Comparison of ENCODE assay signal across 1 cellular context in genomic region chr10:78550716-78551115, GRCh38.
TF ChIP-seq lines count a peak whose summit lies in the region.

No MANE protein-coding gene starts in this region.

TF ChIP-seq in HepG2, 621 proteins besides CTCF, POLR2A, EP300 and RAD21 (continued from another document and continues in another):
- TF ChIP-seq KAT8 (CRISPR knock-in tag; IDR thresholded peaks at IDR 0.05) = peak; percentile 36; the same call in 1 of the 2 replicates
- TF ChIP-seq, protein P1, sequence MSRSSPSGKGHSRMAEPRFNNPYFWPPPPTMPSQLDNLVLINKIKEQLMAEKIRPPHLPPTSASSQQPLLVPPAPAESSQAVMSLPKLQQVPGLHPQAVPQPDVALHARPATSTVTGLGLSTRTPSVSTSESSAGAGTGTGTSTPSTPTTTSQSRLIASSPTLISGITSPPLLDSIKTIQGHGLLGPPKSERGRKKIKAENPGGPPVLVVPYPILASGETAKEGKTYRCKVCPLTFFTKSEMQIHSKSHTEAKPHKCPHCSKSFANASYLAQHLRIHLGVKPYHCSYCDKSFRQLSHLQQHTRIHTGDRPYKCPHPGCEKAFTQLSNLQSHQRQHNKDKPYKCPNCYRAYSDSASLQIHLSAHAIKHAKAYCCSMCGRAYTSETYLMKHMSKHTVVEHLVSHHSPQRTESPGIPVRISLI (CRISPR knock-in tag; IDR thresholded peaks at IDR 0.05; ENCODE audit: borderline replicate concordance) = no peak
- TF ChIP-seq, protein P2, sequence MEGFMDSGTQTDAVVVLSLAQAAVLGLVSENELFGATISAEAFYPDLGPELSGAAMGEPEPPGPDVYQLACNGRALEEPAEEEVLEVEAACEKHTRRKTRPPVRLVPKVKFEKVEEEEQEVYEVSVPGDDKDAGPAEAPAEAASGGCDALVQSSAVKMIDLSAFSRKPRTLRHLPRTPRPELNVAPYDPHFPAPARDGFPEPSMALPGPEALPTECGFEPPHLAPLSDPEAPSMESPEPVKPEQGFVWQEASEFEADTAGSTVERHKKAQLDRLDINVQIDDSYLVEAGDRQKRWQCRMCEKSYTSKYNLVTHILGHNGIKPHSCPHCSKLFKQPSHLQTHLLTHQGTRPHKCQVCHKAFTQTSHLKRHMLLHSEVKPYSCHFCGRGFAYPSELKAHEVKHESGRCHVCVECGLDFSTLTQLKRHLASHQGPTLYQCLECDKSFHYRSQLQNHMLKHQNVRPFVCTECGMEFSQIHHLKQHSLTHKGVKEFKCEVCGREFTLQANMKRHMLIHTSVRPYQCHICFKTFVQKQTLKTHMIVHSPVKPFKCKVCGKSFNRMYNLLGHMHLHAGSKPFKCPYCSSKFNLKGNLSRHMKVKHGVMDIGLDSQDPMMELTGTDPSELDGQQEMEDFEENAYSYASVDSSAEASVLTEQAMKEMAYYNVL (CRISPR knock-in tag; IDR thresholded peaks at IDR 0.05; ENCODE audit: borderline replicate concordance) = no peak; the same call in 1 of the 2 replicates
- peak; percentile 89; the same call in 1 of the 2 replicates for TF ChIP-seq ZNF616 (CRISPR knock-in tag; IDR thresholded peaks at IDR 0.05; ENCODE audit: low read depth)
- TF ChIP-seq HMG20B (CRISPR knock-in tag; conservative IDR thresholded peaks at IDR 0.05) = no peak
- TF ChIP-seq ZBTB44 (CRISPR knock-in tag; IDR thresholded peaks at IDR 0.05) = no peak
- TF ChIP-seq ZNF468 (CRISPR knock-in tag; IDR thresholded peaks at IDR 0.05) = no peak
- no peak for TF ChIP-seq ZBTB26 (CRISPR knock-in tag; IDR thresholded peaks at IDR 0.05; ENCODE audit: borderline replicate concordance)
- no peak for TF ChIP-seq NR2F6 (IDR thresholded peaks at IDR 0.05)
- TF ChIP-seq NR2F6 (CRISPR knock-in tag; IDR thresholded peaks at IDR 0.05) = peak; percentile 84
- TF ChIP-seq TMF1 (CRISPR knock-in tag; IDR thresholded peaks at IDR 0.05; ENCODE audit: low read depth) = no peak
- TF ChIP-seq PITX1 (CRISPR knock-in tag; IDR thresholded peaks at IDR 0.05) = peak; percentile 84
- TF ChIP-seq ZNF678 (CRISPR knock-in tag; IDR thresholded peaks at IDR 0.05) = no peak; the same call in 1 of the 2 replicates
- TF ChIP-seq, protein P3, sequence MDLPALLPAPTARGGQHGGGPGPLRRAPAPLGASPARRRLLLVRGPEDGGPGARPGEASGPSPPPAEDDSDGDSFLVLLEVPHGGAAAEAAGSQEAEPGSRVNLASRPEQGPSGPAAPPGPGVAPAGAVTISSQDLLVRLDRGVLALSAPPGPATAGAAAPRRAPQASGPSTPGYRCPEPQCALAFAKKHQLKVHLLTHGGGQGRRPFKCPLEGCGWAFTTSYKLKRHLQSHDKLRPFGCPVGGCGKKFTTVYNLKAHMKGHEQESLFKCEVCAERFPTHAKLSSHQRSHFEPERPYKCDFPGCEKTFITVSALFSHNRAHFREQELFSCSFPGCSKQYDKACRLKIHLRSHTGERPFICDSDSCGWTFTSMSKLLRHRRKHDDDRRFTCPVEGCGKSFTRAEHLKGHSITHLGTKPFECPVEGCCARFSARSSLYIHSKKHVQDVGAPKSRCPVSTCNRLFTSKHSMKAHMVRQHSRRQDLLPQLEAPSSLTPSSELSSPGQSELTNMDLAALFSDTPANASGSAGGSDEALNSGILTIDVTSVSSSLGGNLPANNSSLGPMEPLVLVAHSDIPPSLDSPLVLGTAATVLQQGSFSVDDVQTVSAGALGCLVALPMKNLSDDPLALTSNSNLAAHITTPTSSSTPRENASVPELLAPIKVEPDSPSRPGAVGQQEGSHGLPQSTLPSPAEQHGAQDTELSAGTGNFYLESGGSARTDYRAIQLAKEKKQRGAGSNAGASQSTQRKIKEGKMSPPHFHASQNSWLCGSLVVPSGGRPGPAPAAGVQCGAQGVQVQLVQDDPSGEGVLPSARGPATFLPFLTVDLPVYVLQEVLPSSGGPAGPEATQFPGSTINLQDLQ (CRISPR knock-in tag; IDR thresholded peaks at IDR 0.05) = no peak
- TF ChIP-seq ZFP36 (IDR thresholded peaks at IDR 0.05; ENCODE audit: borderline replicate concordance, low read depth, low read length, partially characterized antibody) = no peak
- peak; percentile 89; the same call in 1 of the 2 replicates for TF ChIP-seq MED13 (CRISPR knock-in tag; IDR thresholded peaks at IDR 0.05)
- no peak for TF ChIP-seq PCBP2 (optimal IDR thresholded peaks at IDR 0.05; ENCODE audit: low read depth, low read length, poor library complexity, severe bottlenecking)
- no peak for TF ChIP-seq ZFP62 (CRISPR knock-in tag; IDR thresholded peaks at IDR 0.05)
- TF ChIP-seq YY1 (IDR thresholded peaks at IDR 0.05; ENCODE audit: insufficient read depth, insufficient replicate concordance, low read depth, low read length) = no peak
- 0 out of 2 replicates have a peak, but pooled peaks have one; percentile 78 for TF ChIP-seq ZNF572 (CRISPR knock-in tag; IDR thresholded peaks at IDR 0.05)
- TF ChIP-seq KLF16 (CRISPR knock-in tag; IDR thresholded peaks at IDR 0.05) = no peak
- no peak for TF ChIP-seq MXI1 (IDR thresholded peaks at IDR 0.05; ENCODE audit: borderline replicate concordance, low read depth, low read length)
- no peak for TF ChIP-seq ZNF34 (CRISPR knock-in tag; IDR thresholded peaks at IDR 0.05; ENCODE audit: borderline replicate concordance)
- TF ChIP-seq ZNF878 (CRISPR knock-in tag; IDR thresholded peaks at IDR 0.05) = 0 out of 2 replicates have a peak, but pooled peaks have one; percentile 14
- TF ChIP-seq, protein P4, sequence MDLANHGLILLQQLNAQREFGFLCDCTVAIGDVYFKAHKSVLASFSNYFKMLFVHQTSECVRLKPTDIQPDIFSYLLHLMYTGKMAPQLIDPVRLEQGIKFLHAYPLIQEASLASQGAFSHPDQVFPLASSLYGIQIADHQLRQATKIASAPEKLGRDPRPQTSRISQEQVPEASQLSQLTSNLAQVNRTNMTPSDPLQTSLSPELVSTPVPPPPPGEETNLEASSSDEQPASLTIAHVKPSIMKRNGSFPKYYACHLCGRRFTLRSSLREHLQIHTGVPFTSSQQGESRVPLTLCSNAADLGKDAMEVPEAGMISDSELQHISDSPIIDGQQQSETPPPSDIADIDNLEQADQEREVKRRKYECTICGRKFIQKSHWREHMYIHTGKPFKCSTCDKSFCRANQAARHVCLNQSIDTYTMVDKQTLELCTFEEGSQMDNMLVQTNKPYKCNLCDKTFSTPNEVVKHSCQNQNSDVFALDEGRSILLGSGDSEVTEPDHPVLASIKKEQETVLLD (CRISPR knock-in tag; IDR thresholded peaks at IDR 0.05; ENCODE audit: low read depth) = peak; percentile 34; the same call in 1 of the 2 replicates
- TF ChIP-seq FOXM1 (CRISPR knock-in tag; IDR thresholded peaks at IDR 0.05) = 0 out of 2 replicates have a peak, but pooled peaks have one; percentile 49
- peak; percentile 86; the same call in 1 of the 2 replicates for TF ChIP-seq ZNF709 (CRISPR knock-in tag; IDR thresholded peaks at IDR 0.05)
- TF ChIP-seq MTA3 (CRISPR knock-in tag; IDR thresholded peaks at IDR 0.05) = no peak
- TF ChIP-seq SYNCRIP (IDR thresholded peaks at IDR 0.05; ENCODE audit: insufficient read depth, low read depth, low read length) = no peak
- no peak for TF ChIP-seq MBNL3 (CRISPR knock-in tag; conservative IDR thresholded peaks at IDR 0.05)
- TF ChIP-seq HOXA9 (CRISPR knock-in tag; IDR thresholded peaks at IDR 0.05; ENCODE audit: borderline replicate concordance) = peak; percentile 85; the same call in 1 of the 2 replicates
- TF ChIP-seq TAF15 (IDR thresholded peaks at IDR 0.05; ENCODE audit: low read depth, low read length, poor library complexity, severe bottlenecking) = no peak
- TF ChIP-seq, protein P5, sequence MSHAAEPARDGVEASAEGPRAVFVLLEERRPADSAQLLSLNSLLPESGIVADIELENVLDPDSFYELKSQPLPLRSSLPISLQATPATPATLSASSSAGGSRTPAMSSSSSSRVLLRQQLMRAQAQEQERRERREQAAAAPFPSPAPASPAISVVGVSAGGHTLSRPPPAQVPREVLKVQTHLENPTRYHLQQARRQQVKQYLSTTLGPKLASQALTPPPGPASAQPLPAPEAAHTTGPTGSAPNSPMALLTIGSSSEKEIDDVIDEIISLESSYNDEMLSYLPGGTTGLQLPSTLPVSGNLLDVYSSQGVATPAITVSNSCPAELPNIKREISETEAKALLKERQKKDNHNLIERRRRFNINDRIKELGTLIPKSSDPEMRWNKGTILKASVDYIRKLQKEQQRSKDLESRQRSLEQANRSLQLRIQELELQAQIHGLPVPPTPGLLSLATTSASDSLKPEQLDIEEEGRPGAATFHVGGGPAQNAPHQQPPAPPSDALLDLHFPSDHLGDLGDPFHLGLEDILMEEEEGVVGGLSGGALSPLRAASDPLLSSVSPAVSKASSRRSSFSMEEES (CRISPR knock-in tag; IDR thresholded peaks at IDR 0.05) = peak; percentile 97
- TF ChIP-seq AHR (CRISPR knock-in tag; IDR thresholded peaks at IDR 0.05) = no peak; the same call in 1 of the 2 replicates
- TF ChIP-seq, protein P6, sequence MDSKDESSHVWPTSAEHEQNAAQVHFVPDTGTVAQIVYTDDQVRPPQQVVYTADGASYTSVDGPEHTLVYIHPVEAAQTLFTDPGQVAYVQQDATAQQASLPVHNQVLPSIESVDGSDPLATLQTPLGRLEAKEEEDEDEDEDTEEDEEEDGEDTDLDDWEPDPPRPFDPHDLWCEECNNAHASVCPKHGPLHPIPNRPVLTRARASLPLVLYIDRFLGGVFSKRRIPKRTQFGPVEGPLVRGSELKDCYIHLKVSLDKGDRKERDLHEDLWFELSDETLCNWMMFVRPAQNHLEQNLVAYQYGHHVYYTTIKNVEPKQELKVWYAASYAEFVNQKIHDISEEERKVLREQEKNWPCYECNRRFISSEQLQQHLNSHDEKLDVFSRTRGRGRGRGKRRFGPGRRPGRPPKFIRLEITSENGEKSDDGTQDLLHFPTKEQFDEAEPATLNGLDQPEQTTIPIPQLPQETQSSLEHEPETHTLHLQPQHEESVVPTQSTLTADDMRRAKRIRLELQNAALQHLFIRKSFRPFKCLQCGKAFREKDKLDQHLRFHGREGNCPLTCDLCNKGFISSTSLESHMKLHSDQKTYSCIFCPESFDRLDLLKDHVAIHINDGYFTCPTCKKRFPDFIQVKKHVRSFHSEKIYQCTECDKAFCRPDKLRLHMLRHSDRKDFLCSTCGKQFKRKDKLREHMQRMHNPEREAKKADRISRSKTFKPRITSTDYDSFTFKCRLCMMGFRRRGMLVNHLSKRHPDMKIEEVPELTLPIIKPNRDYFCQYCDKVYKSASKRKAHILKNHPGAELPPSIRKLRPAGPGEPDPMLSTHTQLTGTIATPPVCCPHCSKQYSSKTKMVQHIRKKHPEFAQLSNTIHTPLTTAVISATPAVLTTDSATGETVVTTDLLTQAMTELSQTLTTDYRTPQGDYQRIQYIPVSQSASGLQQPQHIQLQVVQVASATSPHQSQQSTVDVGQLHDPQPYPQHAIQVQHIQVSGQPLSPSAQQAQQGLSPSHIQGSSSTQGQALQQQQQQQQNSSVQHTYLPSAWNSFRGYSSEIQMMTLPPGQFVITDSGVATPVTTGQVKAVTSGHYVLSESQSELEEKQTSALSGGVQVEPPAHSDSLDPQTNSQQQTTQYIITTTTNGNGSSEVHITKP (CRISPR knock-in tag; IDR thresholded peaks at IDR 0.05; ENCODE audit: low read depth) = peak; percentile 19; the same call in 1 of the 2 replicates
- TF ChIP-seq, protein P7, sequence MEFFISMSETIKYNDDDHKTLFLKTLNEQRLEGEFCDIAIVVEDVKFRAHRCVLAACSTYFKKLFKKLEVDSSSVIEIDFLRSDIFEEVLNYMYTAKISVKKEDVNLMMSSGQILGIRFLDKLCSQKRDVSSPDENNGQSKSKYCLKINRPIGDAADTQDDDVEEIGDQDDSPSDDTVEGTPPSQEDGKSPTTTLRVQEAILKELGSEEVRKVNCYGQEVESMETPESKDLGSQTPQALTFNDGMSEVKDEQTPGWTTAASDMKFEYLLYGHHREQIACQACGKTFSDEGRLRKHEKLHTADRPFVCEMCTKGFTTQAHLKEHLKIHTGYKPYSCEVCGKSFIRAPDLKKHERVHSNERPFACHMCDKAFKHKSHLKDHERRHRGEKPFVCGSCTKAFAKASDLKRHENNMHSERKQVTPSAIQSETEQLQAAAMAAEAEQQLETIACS (CRISPR knock-in tag; IDR thresholded peaks at IDR 0.05) = no peak
- TF ChIP-seq FLYWCH1 (CRISPR knock-in tag; IDR thresholded peaks at IDR 0.05) = no peak
- TF ChIP-seq, protein P8, sequence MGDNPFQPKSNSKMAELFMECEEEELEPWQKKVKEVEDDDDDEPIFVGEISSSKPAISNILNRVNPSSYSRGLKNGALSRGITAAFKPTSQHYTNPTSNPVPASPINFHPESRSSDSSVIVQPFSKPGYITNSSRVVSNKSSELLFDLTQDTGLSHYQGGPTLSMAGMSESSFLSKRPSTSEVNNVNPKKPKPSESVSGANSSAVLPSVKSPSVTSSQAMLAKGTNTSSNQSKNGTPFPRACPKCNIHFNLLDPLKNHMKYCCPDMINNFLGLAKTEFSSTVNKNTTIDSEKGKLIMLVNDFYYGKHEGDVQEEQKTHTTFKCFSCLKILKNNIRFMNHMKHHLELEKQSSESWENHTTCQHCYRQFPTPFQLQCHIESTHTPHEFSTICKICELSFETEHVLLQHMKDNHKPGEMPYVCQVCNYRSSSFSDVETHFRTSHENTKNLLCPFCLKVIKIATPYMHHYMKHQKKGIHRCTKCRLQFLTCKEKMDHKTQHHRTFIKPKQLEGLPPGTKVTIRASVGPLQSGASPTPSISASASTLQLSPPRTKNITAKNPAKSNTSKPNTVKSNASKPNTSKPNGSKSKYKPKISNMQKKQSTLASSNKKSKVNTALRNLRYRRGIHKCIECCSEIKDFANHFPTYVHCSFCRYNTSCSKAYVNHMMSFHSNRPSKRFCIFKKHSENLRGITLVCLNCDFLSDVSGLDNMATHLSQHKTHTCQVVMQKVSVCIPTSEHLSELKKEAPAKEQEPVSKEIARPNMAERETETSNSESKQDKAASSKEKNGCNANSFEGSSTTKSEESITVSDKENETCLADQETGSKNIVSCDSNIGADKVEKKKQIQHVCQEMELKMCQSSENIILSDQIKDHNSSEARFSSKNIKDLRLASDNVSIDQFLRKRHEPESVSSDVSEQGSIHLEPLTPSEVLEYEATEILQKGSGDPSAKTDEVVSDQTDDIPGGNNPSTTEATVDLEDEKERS (CRISPR knock-in tag; IDR thresholded peaks at IDR 0.05) = 0 out of 2 replicates have a peak, but pooled peaks have one; percentile 34
- peak; percentile 73 for TF ChIP-seq RCOR2 (CRISPR knock-in tag; IDR thresholded peaks at IDR 0.05)
- TF ChIP-seq ZSCAN22 (CRISPR knock-in tag; IDR thresholded peaks at IDR 0.05) = no peak; the same call in 1 of the 2 replicates
- TF ChIP-seq ZNF510 (CRISPR knock-in tag; IDR thresholded peaks at IDR 0.05; ENCODE audit: low read depth) = peak; percentile 85
